In the genomic region with DNA sequence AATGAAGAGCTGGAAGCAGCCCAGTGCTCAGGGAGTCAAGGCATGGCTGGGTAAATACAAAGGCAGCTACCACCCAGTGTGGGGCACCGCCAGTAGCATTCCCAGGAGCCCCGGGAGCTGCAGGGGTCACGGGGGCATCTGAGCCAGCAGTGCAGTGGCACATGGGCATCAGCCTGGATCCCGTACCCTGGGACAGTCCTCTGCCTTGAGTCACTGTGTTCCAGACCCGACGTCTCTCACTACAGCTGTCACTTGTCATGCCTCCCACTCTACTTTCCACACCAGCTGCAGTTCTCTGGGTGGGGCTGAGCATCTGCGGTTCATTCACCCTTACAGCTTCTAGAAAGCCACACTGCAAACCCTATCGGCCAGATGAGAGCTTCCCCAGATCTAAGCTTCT, we compare ENCODE assay signal across 11 cellular contexts. TPM values are rescaled to one million over a fixed set of nuclear protein-coding genes. Genes with fewer than 3 reads are reported as not detected.
DNase-seq lines count a peak whose midpoint lies in the region; ATAC-seq, FAIRE-seq and TF ChIP-seq lines count a peak whose summit lies in the region.
"Had no signal": no experiment of that assay in that cellular context is flagged by ENCODE, and none has a peak within 500 bp of the region (broad histone marks: within the 10 kb centered on the region; RNA-seq: fewer than 3 reads in every experiment).

No MANE protein-coding gene starts in this region.

- TF ChIP-seq RAD21 in GM12878 (IDR thresholded peaks at IDR 0.05; ENCODE audit: insufficient read depth, low read depth, low read length) = no peak

- H3K4me1 ChIP-seq in DND-41 (ENCODE audit: insufficient read depth, low read length) (no peaks in the 10 kb centered on the region), GM12878 (ENCODE audit: control insufficient read depth, insufficient read depth, low read length) (peaks cover 35% of the 10 kb centered on the region)
- no peaks in the 10 kb centered on the region for H3K4me1 ChIP-seq in effector memory CD4-positive, alpha-beta T cell (ENCODE audit: control insufficient read depth, insufficient read depth, low read length, poor library complexity, severe bottlenecking)

- H3K36me3 ChIP-seq in DND-41 (ENCODE audit: insufficient read depth, low read length) (no peaks in the 10 kb centered on the region), GM12878 (ENCODE audit: control insufficient read depth in 2 of 2, insufficient read depth in 2 of 2, low read length in 1 of 2) (no peaks in the 10 kb centered on the region)
- H3K36me3 ChIP-seq in effector memory CD4-positive, alpha-beta T cell (ENCODE audit: control insufficient read depth, insufficient read depth, low read length) = no peaks in the 10 kb centered on the region

- intact Hi-C loops in GM12878 (cut with micrococcal nuclease; ENCODE audit: unreplicated experiment) = loop anchor here (2.0 kb wide), 1 partner anchor 332 kb away; no protein-coding TSS in a partner anchor
- intact Hi-C loops in activated T-helper 1 cell treated with anti-CD3 and anti-CD28 coated beads, Interleukin-12 subunit alpha, Interleukin-12 subunit beta, Interleukin-2, Interleukin-4 antibody, amounts not matched to agents 30 ng/mL and 10 ng/mL and 1 ng/mL, durations not matched to agents 14 hours and 24 hours and 36 hours (cut with micrococcal nuclease) = no loop called here

- POLR2A ChIA-PET in GM12878 (lab: Charles Lee) = interaction anchor here (0.7 to 0.9 kb wide), 2 partner anchors 27 to 34 kb away, joined by 4 read pairs; a partner anchor contains a TSS

- no peak overlapping the region for H3K27ac Mint-ChIP-seq in activated T-helper 1 cell treated with anti-CD3 and anti-CD28 coated beads, Interleukin-12 subunit alpha, Interleukin-12 subunit beta, Interleukin-2, Interleukin-4 antibody, amounts not matched to agents 30 ng/mL and 10 ng/mL and 1 ng/mL, durations not matched to agents 14 hours and 24 hours and 36 hours
- H3K27ac Mint-ChIP-seq: CD4-positive, alpha-beta memory T cell; immature natural killer cell had no signal

- H3K27ac ChIP-seq in DND-41 (ENCODE audit: low read length) (no peak overlapping the region), GM12878 (ENCODE audit: control insufficient read depth, insufficient read depth) (no peak overlapping the region)
- no peak overlapping the region for H3K27ac ChIP-seq in effector memory CD4-positive, alpha-beta T cell (ENCODE audit: insufficient read depth, low read length, poor library complexity, severe bottlenecking)

- H3K4me3 Mint-ChIP-seq in activated T-helper 1 cell treated with anti-CD3 and anti-CD28 coated beads, Interleukin-12 subunit alpha, Interleukin-12 subunit beta, Interleukin-2, Interleukin-4 antibody, amounts not matched to agents 30 ng/mL and 10 ng/mL and 1 ng/mL, durations not matched to agents 14 hours and 24 hours and 36 hours = no peak overlapping the region
- H3K4me3 Mint-ChIP-seq: CD4-positive, alpha-beta memory T cell; immature natural killer cell had no signal

- H3K36me3 Mint-ChIP-seq in activated T-helper 1 cell treated with anti-CD3 and anti-CD28 coated beads, Interleukin-12 subunit alpha, Interleukin-12 subunit beta, Interleukin-2, Interleukin-4 antibody, amounts not matched to agents 30 ng/mL and 10 ng/mL and 1 ng/mL, durations not matched to agents 14 hours and 24 hours and 36 hours (ENCODE audit: low read depth) = no peaks in the 10 kb centered on the region
- H3K36me3 Mint-ChIP-seq: CD4-positive, alpha-beta memory T cell; immature natural killer cell had no signal

- ATAC-seq in DND-41 (ENCODE audit: insufficient read depth, low read depth) (peak; percentile 61; the same call in 2 of the 3 replicates), HG02884 (IDR thresholded peaks at IDR 0.05; ENCODE audit: unreplicated experiment) (peak; percentile 79), GM12878 (peak; percentile 88), GM18870 (IDR thresholded peaks at IDR 0.05; ENCODE audit: unreplicated experiment) (no peak)

- CTCF ChIA-PET in GM12878 (lab: Yijun Ruan, JAX) = interaction anchor here (0.9 to 4.0 kb wide), 9 partner anchors 29 to 951 kb away, joined by 3 to 61 read pairs (median 6); a partner anchor contains a TSS

- H3K27me3 ChIP-seq in DND-41 (ENCODE audit: insufficient read depth, low read length, poor library complexity) (no peaks in the 10 kb centered on the region), GM12878 (replicated peaks in 1 of 2; ENCODE audit: control insufficient read depth in 2 of 2, insufficient read depth in 2 of 2, low read length in 1 of 2) (no peaks in the 10 kb centered on the region)
- H3K27me3 ChIP-seq in effector memory CD4-positive, alpha-beta T cell (replicated peaks; ENCODE audit: control insufficient read depth, insufficient read depth, low read length, poor library complexity, severe bottlenecking) = no peaks in the 10 kb centered on the region

- in situ Hi-C loops in GM12878 (cut with MboI) = loop anchor here (5.0 kb wide), 1 partner anchor 606 kb away; no protein-coding TSS in a partner anchor

- H3K79me2 ChIP-seq in DND-41 (ENCODE audit: insufficient read depth, low read length) = no peaks in the 10 kb centered on the region
- no peaks in the 10 kb centered on the region for H3K79me2 ChIP-seq in GM12878 (ENCODE audit: control insufficient read depth, insufficient read depth, low read length)

- DNase-seq in DND-41 (peak; percentile 18), GM19238 (ENCODE audit: insufficient read length, low spot score) (peak; percentile 44), GM12878 (ENCODE audit: low read depth, low spot score) (peak; percentile 55), activated gamma-delta T cell (lab: John Stamatoyannopoulos, UW) (no peak)
- no peak for DNase-seq in effector memory CD4-positive, alpha-beta T cell
- DNase-seq in activated T-helper 1 cell treated with anti-CD3 and anti-CD28 coated beads, Interleukin-12 subunit alpha, Interleukin-12 subunit beta, Interleukin-2, Interleukin-4 antibody, amounts not matched to agents 30 ng/mL and 10 ng/mL and 1 ng/mL, durations not matched to agents 14 hours and 24 hours and 36 hours (ENCODE audit: low spot score) = no peak
- DNase-seq: CD4-positive, alpha-beta memory T cell; immature natural killer cell; Kasumi-1 had no signal

- H3K4me3 ChIP-seq in DND-41 (ENCODE audit: low read depth in 1 of 2, low read length in 2 of 2) = no peak overlapping the region
- H3K4me3 ChIP-seq in GM12878 = no peak overlapping the region
- no peak overlapping the region for H3K4me3 ChIP-seq in effector memory CD4-positive, alpha-beta T cell (ENCODE audit: insufficient read depth, low read depth, low read length, poor library complexity, severe bottlenecking)

- H2AFZ ChIP-seq in DND-41 (ENCODE audit: low read depth, low read length) = no peak overlapping the region
- H2AFZ ChIP-seq in GM12878 (ENCODE audit: control insufficient read depth, low read depth, low read length) = no peak overlapping the region

- WGBS in GM12878 (ENCODE audit: insufficient coverage, insufficient replicate concordance, low lambda C conversion rate, missing lambda C conversion rate) = 3% methylated on average over 8 of the region's 8 CpGs

- SMC1A ChIA-PET in GM12878 (lab: Charles Lee; ENCODE audit: uncharacterized antibody, unreplicated experiment) = interaction anchor here (0.8 to 4.0 kb wide), 7 partner anchors 33 to 603 kb away, joined by 3 to 39 read pairs (median 3); no protein-coding TSS in a partner anchor

- peak in 1 of 2 experiments; percentile 60; a peak in 1 of 4 replicates for TF ChIP-seq EP300 in GM12878 (IDR thresholded peaks at IDR 0.05; ENCODE audit: borderline replicate concordance in 1 of 2, control insufficient read depth in 1 of 2, low read depth in 2 of 2, low read length in 2 of 2)

- H3K9me3 ChIP-seq in DND-41 (ENCODE audit: insufficient read depth, low read length, severe bottlenecking) (no peaks in the 10 kb centered on the region), GM12878 (replicated peaks; ENCODE audit: control insufficient read depth, insufficient read depth, low read length) (no peaks in the 10 kb centered on the region)
- H3K9me3 ChIP-seq in effector memory CD4-positive, alpha-beta T cell (ENCODE audit: control insufficient read depth, low read length) = no peaks in the 10 kb centered on the region

- H3K27me3 Mint-ChIP-seq in activated T-helper 1 cell treated with anti-CD3 and anti-CD28 coated beads, Interleukin-12 subunit alpha, Interleukin-12 subunit beta, Interleukin-2, Interleukin-4 antibody, amounts not matched to agents 30 ng/mL and 10 ng/mL and 1 ng/mL, durations not matched to agents 14 hours and 24 hours and 36 hours (ENCODE audit: insufficient read depth) = no peaks in the 10 kb centered on the region

- no peaks in the 10 kb centered on the region for H3K4me1 Mint-ChIP-seq in activated T-helper 1 cell treated with anti-CD3 and anti-CD28 coated beads, Interleukin-12 subunit alpha, Interleukin-12 subunit beta, Interleukin-2, Interleukin-4 antibody, amounts not matched to agents 30 ng/mL and 10 ng/mL and 1 ng/mL, durations not matched to agents 14 hours and 24 hours and 36 hours (ENCODE audit: low read depth)
- H3K4me1 Mint-ChIP-seq: CD4-positive, alpha-beta memory T cell; immature natural killer cell had no signal

- H4K20me1 ChIP-seq in DND-41 (ENCODE audit: insufficient read depth, low read length) (no peaks in the 10 kb centered on the region), GM12878 (ENCODE audit: control insufficient read depth, insufficient read depth) (no peaks in the 10 kb centered on the region)

- TF ChIP-seq CTCF in DND-41 (IDR thresholded peaks at IDR 0.05; ENCODE audit: borderline replicate concordance, extremely low read depth, low read length, poor library complexity, severe bottlenecking) (no peak), GM12878 (IDR thresholded peaks at IDR 0.05 in 2 of 3, conservative IDR thresholded peaks at IDR 0.05 in 1 of 3; ENCODE audit: control insufficient read depth in 2 of 3, extremely low read depth in 1 of 3, insufficient read depth in 1 of 3, low read depth in 3 of 3, low read length in 3 of 3) (no peak)

- BruUV-seq in GM12878 (replicated peaks; lab: Mats Ljungman, UMichigan) = no TSS peak

- FAIRE-seq in GM12878 (lab: Jason Lieb, UNC) = peak; percentile 84

- H3K4me2 ChIP-seq in DND-41 (ENCODE audit: insufficient read depth, low read length) (no peak overlapping the region), GM12878 (ENCODE audit: control insufficient read depth, insufficient read depth) (peak overlapping the region; percentile 23; the same call in 1 of the 2 replicates)

- no peaks in the 10 kb centered on the region for H3K9me3 Mint-ChIP-seq in activated T-helper 1 cell treated with anti-CD3 and anti-CD28 coated beads, Interleukin-12 subunit alpha, Interleukin-12 subunit beta, Interleukin-2, Interleukin-4 antibody, amounts not matched to agents 30 ng/mL and 10 ng/mL and 1 ng/mL, durations not matched to agents 14 hours and 24 hours and 36 hours
- H3K9me3 Mint-ChIP-seq: immature natural killer cell had no signal

- H3K9ac ChIP-seq in DND-41 (ENCODE audit: low read depth, low read length) (no peak overlapping the region), GM12878 (ENCODE audit: control insufficient read depth, insufficient read depth, low read length) (no peak overlapping the region)

- RAD21 ChIA-PET in GM12878 (lab: Charles Lee; ENCODE audit: unreplicated experiment) = interaction anchor here (0.7 to 2.5 kb wide), 7 partner anchors 24 to 951 kb away, joined by 3 to 14 read pairs (median 7); a partner anchor contains a TSS

- no peak for TF ChIP-seq POLR2A in GM12878 (IDR thresholded peaks at IDR 0.05; ENCODE audit: low read depth, low read length)

RNA-seq across cellular contexts. Expression of a gene that starts 29.6 kb away (rescaled TPM):
- 48.9 and 54.3 TPM in 2 replicates for total RNA-seq in GM12878 (2013; cell fraction: nucleolus; rRNA removed)
- total RNA-seq in GM12878 (2014; rRNA removed) (86.7 and 92.6 TPM in 2 replicates), GM12878 (2014; rRNA removed; fragmentation: Illumina TruSeq; extraction: Trizol) (30.7 and 31.2 TPM in 2 replicates), GM12878 (2021) (115 and 126 TPM in 2 replicates)
- polyA plus RNA-seq in GM12878 (2011; ENCODE audit: low read depth) = 47.8 TPM
- polyA plus RNA-seq in GM12878 (2011; rRNA removed) (36.1 and 106 TPM in 2 replicates), GM12878 (2014; fragmentation: Illumina TruSeq; extraction: Trizol) (54.0 and 92.0 TPM in 2 replicates), GM12878 (2014; fragmentation: Nextera tagmentation; extraction: Ambion mirVana) (10 to 100 TPM in 1 of 2 experiments, 1 to 10 TPM in 1; 4.2 to 13.8 TPM), GM12878 (2014; rRNA removed) (67.8 and 79.5 TPM in 2 replicates), GM12878 (2016; fragmentation: Nextera tagmentation; extraction: Ambion mirVana) (10 to 100 TPM; 46.1 to 47.8 TPM)
- polyA plus RNA-seq in GM12878 (2011; cell fraction: cytosol; rRNA removed) = 89.5 and 113 TPM in 2 replicates
- polyA plus RNA-seq in GM12878 (2011; cell fraction: nucleus; rRNA removed) = 78.6 and 90.6 TPM in 2 replicates
- polyA plus RNA-seq in GM12878 (2012) = 84.3 and 96.6 TPM in 2 replicates
- 90.8 and 101 TPM in 2 replicates for polyA minus RNA-seq in GM12878 (2011; rRNA and poly(A)+ RNA removed)
- polyA minus RNA-seq in GM12878 (2011; cell fraction: cytosol; rRNA and poly(A)+ RNA removed) = 66.6 and 73.7 TPM in 2 replicates
- polyA minus RNA-seq in GM12878 (2011; cell fraction: nucleus; rRNA and poly(A)+ RNA removed) = 26.7 and 44.7 TPM in 2 replicates
- total RNA-seq in activated T-helper 1 cell treated with anti-CD3 and anti-CD28 coated beads, Interleukin-12 subunit alpha, Interleukin-12 subunit beta, Interleukin-2, Interleukin-4 antibody, amounts not matched to agents 30 ng/mL and 10 ng/mL and 1 ng/mL, durations not matched to agents 14 hours and 24 hours and 36 hours = 100 and 106 TPM in 2 replicates

RNA-seq across cellular contexts. Expression of a gene that starts 34.4 kb away (rescaled TPM):
- total RNA-seq in GM12878 (2013; cell fraction: nucleolus; rRNA removed) = 486 and 543 TPM in 2 replicates
- total RNA-seq in GM12878 (2014; rRNA removed) = 83.2 and 89.2 TPM in 2 replicates
- 57.4 and 57.5 TPM in 2 replicates for total RNA-seq in GM12878 (2014; rRNA removed; fragmentation: Illumina TruSeq; extraction: Trizol)
- total RNA-seq in GM12878 (2021) = 83.1 and 90.2 TPM in 2 replicates
- polyA plus RNA-seq in GM12878 (2011; ENCODE audit: low read depth) = 55.1 TPM
- 62.0 and 75.2 TPM in 2 replicates for polyA plus RNA-seq in GM12878 (2011; rRNA removed)
- polyA plus RNA-seq in GM12878 (2011; cell fraction: cytosol; rRNA removed) = 73.7 and 88.1 TPM in 2 replicates
- polyA plus RNA-seq in GM12878 (2011; cell fraction: nucleus; rRNA removed) = 631 and 743 TPM in 2 replicates
- polyA plus RNA-seq in GM12878 (2012) = 104 and 105 TPM in 2 replicates
- 51.4 and 57.4 TPM in 2 replicates for polyA plus RNA-seq in GM12878 (2014; fragmentation: Illumina TruSeq; extraction: Trizol)
- polyA plus RNA-seq in GM12878 (2014; fragmentation: Nextera tagmentation; extraction: Ambion mirVana) = 10 to 100 TPM; 12.2 to 18.8 TPM
- 88.9 and 89.0 TPM in 2 replicates for polyA plus RNA-seq in GM12878 (2014; rRNA removed)
- 10 to 100 TPM; 66.7 to 72.3 TPM for polyA plus RNA-seq in GM12878 (2016; fragmentation: Nextera tagmentation; extraction: Ambion mirVana)
- polyA minus RNA-seq in GM12878 (2011; rRNA and poly(A)+ RNA removed) = 119 and 154 TPM in 2 replicates
- 29.8 and 31.1 TPM in 2 replicates for polyA minus RNA-seq in GM12878 (2011; cell fraction: cytosol; rRNA and poly(A)+ RNA removed)
- 209 and 266 TPM in 2 replicates for polyA minus RNA-seq in GM12878 (2011; cell fraction: nucleus; rRNA and poly(A)+ RNA removed)
- 91.6 and 96.3 TPM in 2 replicates for total RNA-seq in activated T-helper 1 cell treated with anti-CD3 and anti-CD28 coated beads, Interleukin-12 subunit alpha, Interleukin-12 subunit beta, Interleukin-2, Interleukin-4 antibody, amounts not matched to agents 30 ng/mL and 10 ng/mL and 1 ng/mL, durations not matched to agents 14 hours and 24 hours and 36 hours

Comparison
In these comparisons a context has a peak if more than half of its experiments do, and no peak if none do; other contexts are left out.
1. DNase-seq: peak in DND-41 (single experiment), GM19238 (single experiment) and GM12878 (single experiment); none in activated gamma-delta T cell (single experiment), effector memory CD4-positive, alpha-beta T cell (0 of 3) and activated T-helper 1 cell treated with anti-CD3 and anti-CD28 coated beads, Interleukin-12 subunit alpha, Interleukin-12 subunit beta, Interleukin-2, Interleukin-4 antibody, amounts not matched to agents 30 ng/mL and 10 ng/mL and 1 ng/mL, durations not matched to agents 14 hours and 24 hours and 36 hours (single experiment).